In genomic region chr17:43578699-43579569, GRCh38 we compare ENCODE assay signal across 8 cellular contexts. TPM values are rescaled to one million over a fixed set of nuclear protein-coding genes. Genes with fewer than 3 reads are reported as not detected.
DNase-seq lines count a peak whose midpoint lies in the region; ATAC-seq, FAIRE-seq and TF ChIP-seq lines count a peak whose summit lies in the region.

No MANE protein-coding gene starts in this region.

- TF ChIP-seq CTCF in OCI-LY7 (conservative IDR thresholded peaks at IDR 0.05; ENCODE audit: low read length), result no peak
- TF ChIP-seq CTCF in GM12878 (IDR thresholded peaks at IDR 0.05 in 2 of 3, conservative IDR thresholded peaks at IDR 0.05 in 1 of 3; ENCODE audit: control insufficient read depth in 2 of 3, extremely low read depth in 1 of 3, insufficient read depth in 1 of 3, low read depth in 3 of 3, low read length in 3 of 3), result no peak
- TF ChIP-seq CTCF in mesothelial cell of epicardium (IDR thresholded peaks at IDR 0.05; ENCODE audit: unreplicated experiment), result no peak

- H3K9me3 ChIP-seq in OCI-LY7 (ENCODE audit: low read length) (no peaks in the 10 kb centered on the region), GM12878 (replicated peaks; ENCODE audit: control insufficient read depth, insufficient read depth, low read length) (no peaks in the 10 kb centered on the region)

- H3K36me3 Mint-ChIP-seq in mesothelial cell of epicardium, result no peaks in the 10 kb centered on the region

- POLR2A ChIA-PET in OCI-LY7 (lab: Charles Lee), result no interaction called here
- POLR2A ChIA-PET in GM12878 (lab: Charles Lee), result interaction anchor here (0.5 to 1.3 kb wide), 7 partner anchors 15 to 191 kb away, joined by 3 to 6 read pairs (median 3); no protein-coding TSS in a partner anchor

- TF ChIP-seq RAD21 in GM12878 (IDR thresholded peaks at IDR 0.05; ENCODE audit: insufficient read depth, low read depth, low read length), result no peak

- H3K4me2 ChIP-seq in OCI-LY7 (ENCODE audit: low read length), result peak overlapping the region; percentile 48
- peak overlapping the region; percentile 41 for H3K4me2 ChIP-seq in GM12878 (ENCODE audit: control insufficient read depth, insufficient read depth)

- no peak overlapping the region for H3K4me3 Mint-ChIP-seq in mesothelial cell of epicardium

- H3K4me1 ChIP-seq in OCI-LY7 (ENCODE audit: insufficient read depth, low read length, poor library complexity, severe bottlenecking) (peaks cover 29% of the 10 kb centered on the region), GM12878 (ENCODE audit: control insufficient read depth, insufficient read depth, low read length) (peaks cover 25% of the 10 kb centered on the region)

- H3K27me3 ChIP-seq in H7 (ENCODE audit: control insufficient read depth, insufficient read depth, low read length) (no peaks in the 10 kb centered on the region; the same call in 1 of the 2 replicates), GM12878 (replicated peaks in 1 of 2; ENCODE audit: control insufficient read depth in 2 of 2, insufficient read depth in 2 of 2, low read length in 1 of 2) (no peaks in the 10 kb centered on the region)

- H2AFZ ChIP-seq in OCI-LY7 (ENCODE audit: low read length), result peak overlapping the region; percentile 73
- peak overlapping the region; percentile 13 for H2AFZ ChIP-seq in GM12878 (ENCODE audit: control insufficient read depth, low read depth, low read length)

- SMC1A ChIA-PET in GM12878 (lab: Charles Lee; ENCODE audit: uncharacterized antibody, unreplicated experiment), result interaction anchor here (1.4 to 9.3 kb wide), 10 partner anchors 9 to 182 kb away, joined by 3 to 118 read pairs (median 14); partner anchors contain the start of genes DHX8 and MEOX1

- no peak; a peak in 1 of 4 replicates for TF ChIP-seq EP300 in GM12878 (IDR thresholded peaks at IDR 0.05; ENCODE audit: borderline replicate concordance in 1 of 2, control insufficient read depth in 1 of 2, low read depth in 2 of 2, low read length in 2 of 2)

- ATAC-seq in GM12878 (peak; percentile 91), HG03025 (IDR thresholded peaks at IDR 0.05; ENCODE audit: low FRiP score, unreplicated experiment) (no peak)

- intact Hi-C loops in OCI-LY7 (cut with micrococcal nuclease; ENCODE audit: unreplicated experiment) (loop anchor here (5.0 kb wide), 1 partner anchor 187 kb away; no protein-coding TSS in a partner anchor), GM12878 (cut with micrococcal nuclease; ENCODE audit: unreplicated experiment) (loop anchor here (5.0 kb wide), 1 partner anchor 57 kb away; no protein-coding TSS in a partner anchor)

- no peaks in the 10 kb centered on the region for H3K36me3 ChIP-seq in H7 (replicated peaks; ENCODE audit: control insufficient read depth, insufficient read depth, low read length)
- H3K36me3 ChIP-seq in OCI-LY7 (ENCODE audit: insufficient read depth, low read length), result no peaks in the 10 kb centered on the region
- H3K36me3 ChIP-seq in GM12878 (ENCODE audit: control insufficient read depth in 2 of 2, insufficient read depth in 2 of 2, low read length in 1 of 2), result no peaks in the 10 kb centered on the region

- H3K27ac ChIP-seq in OCI-LY7 (ENCODE audit: low read depth, low read length, poor library complexity, severe bottlenecking) (peak overlapping the region; percentile 4), GM12878 (ENCODE audit: control insufficient read depth, insufficient read depth) (peak overlapping the region; percentile 41)

- H3K4me1 Mint-ChIP-seq in mesothelial cell of epicardium, result peaks cover 37% of the 10 kb centered on the region

- H4K20me1 ChIP-seq in OCI-LY7 (ENCODE audit: insufficient read depth, low read length) (no peaks in the 10 kb centered on the region), GM12878 (ENCODE audit: control insufficient read depth, insufficient read depth) (no peaks in the 10 kb centered on the region; the same call in 1 of the 2 replicates)

- CTCF ChIA-PET in OCI-LY7 (lab: Charles Lee; ENCODE audit: unreplicated experiment) (no interaction called here), GM12878 (lab: Yijun Ruan, JAX) (interaction anchor here (0.7 to 7.6 kb wide), 13 partner anchors 10 to 184 kb away, joined by 3 to 134 read pairs (median 5); partner anchors contain the start of genes DHX8, MEOX1 and SOST)

- peak overlapping the region; percentile 35; the same call in 1 of the 2 replicates for H3K9ac ChIP-seq in GM12878 (ENCODE audit: control insufficient read depth, insufficient read depth, low read length)

- peaks cover 4% of the 10 kb centered on the region for H3K27me3 Mint-ChIP-seq in mesothelial cell of epicardium (ENCODE audit: low read depth)

- no peaks in the 10 kb centered on the region for H3K9me3 Mint-ChIP-seq in mesothelial cell of epicardium

- no peak for TF ChIP-seq POLR2A in GM12878 (IDR thresholded peaks at IDR 0.05; ENCODE audit: low read depth, low read length)

- DNase-seq in DMS153 treated with DMSO at 0.1 percent for 48 hours (lab: John Stamatoyannopoulos, UW; ENCODE audit: unreplicated experiment), result peak; percentile 38
- peak; percentile 70 for DNase-seq in H7
- DNase-seq in OCI-LY7 (ENCODE audit: low spot score), result peak; percentile 65
- peak; percentile 74 for DNase-seq in GM12878 (ENCODE audit: low read depth, low spot score)
- DNase-seq in mesothelial cell of epicardium (ENCODE audit: low spot score in 2 of 2, unreplicated experiment in 2 of 2), result no peak
- DNase-seq in NCI-H2107 (lab: John Stamatoyannopoulos, UW), result no peak
- DNase-seq in activated gamma-delta T cell (lab: John Stamatoyannopoulos, UW), result no peak

- peak overlapping the region; percentile 49 for H3K27ac Mint-ChIP-seq in mesothelial cell of epicardium

- BruUV-seq in OCI-LY7 (replicated peaks; lab: Mats Ljungman, UMichigan), result no TSS peak
- no TSS peak for BruUV-seq in GM12878 (replicated peaks; lab: Mats Ljungman, UMichigan)

- in situ Hi-C loops in GM12878 (cut with MboI), result loop anchor here (5.0 kb wide), 2 partner anchors 93 to 183 kb away; no protein-coding TSS in a partner anchor

- no peak overlapping the region for H3K4me3 ChIP-seq in H7 (ENCODE audit: insufficient read depth, low read depth, low read length)
- no peak overlapping the region for H3K4me3 ChIP-seq in OCI-LY7 (ENCODE audit: low read depth, low read length, poor library complexity, severe bottlenecking)
- no peak overlapping the region for H3K4me3 ChIP-seq in GM12878

- FAIRE-seq in GM12878 (lab: Jason Lieb, UNC), result peak; percentile 52

- H3K79me2 ChIP-seq in OCI-LY7 (ENCODE audit: insufficient read depth, low read depth, low read length) (no peaks in the 10 kb centered on the region), GM12878 (ENCODE audit: control insufficient read depth, insufficient read depth, low read length) (no peaks in the 10 kb centered on the region)

- no peaks in the 10 kb centered on the region for H3K9me2 ChIP-seq in OCI-LY7 (ENCODE audit: insufficient read depth, low read length)

- RAD21 ChIA-PET in GM12878 (lab: Charles Lee; ENCODE audit: unreplicated experiment), result interaction anchor here (0.6 to 8.6 kb wide), 12 partner anchors 9 to 191 kb away, joined by 3 to 334 read pairs (median 6); partner anchors contain the start of genes DHX8 and MEOX1

- 7% methylated on average over 13 of the region's 13 CpGs for WGBS in GM12878 (ENCODE audit: insufficient coverage, insufficient replicate concordance, low lambda C conversion rate, missing lambda C conversion rate)

TF ChIP-seq in GM12878, 131 proteins besides CTCF, POLR2A, EP300 and RAD21 (continues in another document):
- 0 out of 2 replicates have a peak, but pooled peaks have one; percentile 46 for TF ChIP-seq MLLT1 (IDR thresholded peaks at IDR 0.05)
- peak; percentile 4 for TF ChIP-seq SMAD1 (IDR thresholded peaks at IDR 0.05; ENCODE audit: low read depth, partially characterized antibody)
- no peak for TF ChIP-seq SMAD5 (IDR thresholded peaks at IDR 0.05; ENCODE audit: low read depth)
- TF ChIP-seq SRF (IDR thresholded peaks at IDR 0.05; ENCODE audit: low read depth in 2 of 2, low read length in 2 of 2), result no peak
- peak; percentile 97 for TF ChIP-seq RELA (IDR thresholded peaks at IDR 0.05; ENCODE audit: borderline replicate concordance, partially characterized antibody)
- TF ChIP-seq IKZF1 (conservative IDR thresholded peaks at IDR 0.05), result peak; percentile 90
- peak; percentile 59; the same call in 1 of the 2 replicates for TF ChIP-seq PAX5 (IDR thresholded peaks at IDR 0.05; ENCODE audit: borderline replicate concordance, low read depth, low read length)
- TF ChIP-seq ZNF622 (IDR thresholded peaks at IDR 0.05), result no peak
- peak; percentile 79 for TF ChIP-seq NR2F1 (conservative IDR thresholded peaks at IDR 0.05)

RNA-seq across cellular contexts. Expression of gene ETV4, which starts 32.8 kb away (rescaled TPM):
- 186 and 191 TPM in 2 replicates for total RNA-seq in H7 (2014; rRNA removed; shearing (Covaris generic))
- total RNA-seq in OCI-LY7 (2014; rRNA removed; shearing (Covaris generic)), result not detected in 2 replicates
- not detected in 2 replicates for total RNA-seq in OCI-LY7 (2022)
- 4.9 and 5.0 TPM in 2 replicates for total RNA-seq in GM12878 (2013; cell fraction: nucleolus; rRNA removed)
- 1.8 and 2.3 TPM in 2 replicates for total RNA-seq in GM12878 (2014; rRNA removed)
- total RNA-seq in GM12878 (2014; rRNA removed; fragmentation: Illumina TruSeq; extraction: Trizol), result 0.67 and 0.88 TPM in 2 replicates
- 2.2 TPM in 2 replicates for total RNA-seq in GM12878 (2021)
- polyA plus RNA-seq in GM12878 (2011; ENCODE audit: low read depth), result 1.4 TPM
- 7.0 and 14.5 TPM in 2 replicates for polyA plus RNA-seq in GM12878 (2011; rRNA removed)
- polyA plus RNA-seq in GM12878 (2011; cell fraction: cytosol; rRNA removed), result 17.3 and 18.0 TPM in 2 replicates
- 24.4 and 27.7 TPM in 2 replicates for polyA plus RNA-seq in GM12878 (2011; cell fraction: nucleus; rRNA removed)
- polyA plus RNA-seq in GM12878 (2012), result 1.1 and 2.4 TPM in 2 replicates
- polyA plus RNA-seq in GM12878 (2014; fragmentation: Illumina TruSeq; extraction: Trizol), result 0.92 and 1.3 TPM in 2 replicates
- under 1 TPM; 0.19 to 0.49 TPM for polyA plus RNA-seq in GM12878 (2014; fragmentation: Nextera tagmentation; extraction: Ambion mirVana)
- polyA plus RNA-seq in GM12878 (2014; rRNA removed), result 1.7 and 2.4 TPM in 2 replicates
- polyA plus RNA-seq in GM12878 (2016; fragmentation: Nextera tagmentation; extraction: Ambion mirVana), result 1 to 10 TPM; 1.7 to 1.9 TPM
- 5.2 and 11.6 TPM in 2 replicates for polyA minus RNA-seq in GM12878 (2011; rRNA and poly(A)+ RNA removed)
- polyA minus RNA-seq in GM12878 (2011; cell fraction: cytosol; rRNA and poly(A)+ RNA removed), result 5.4 and 6.8 TPM in 2 replicates
- polyA minus RNA-seq in GM12878 (2011; cell fraction: nucleus; rRNA and poly(A)+ RNA removed), result 3.3 and 4.2 TPM in 2 replicates
- 4.4 to 5.6 TPM (median 5.4 TPM) in 3 replicates for total RNA-seq in mesothelial cell of epicardium

Comparison
In these comparisons a context has a peak if more than half of its experiments do, and no peak if none do; other contexts are left out.
1. DNase-seq: peak in DMS153 treated with DMSO at 0.1 percent for 48 hours (single experiment), H7 (single experiment), OCI-LY7 (single experiment) and GM12878 (single experiment); none in mesothelial cell of epicardium (0 of 2), NCI-H2107 (single experiment) and activated gamma-delta T cell (single experiment).
2. RNA of gene ETV4, which starts 32.8 kb away (total RNA-seq): 186 to 191 TPM in H7; 4.4 to 5.6 TPM in mesothelial cell of epicardium, 0.67 to 5.0 TPM in GM12878 and not detected in OCI-LY7; every median in the first group is over 10 times any median in the second.